Comparison of ENCODE assay signal across 1 cellular context in genomic region chr20:10672579-10673127, GRCh38.
TF ChIP-seq lines count a peak whose summit lies in the region.

No MANE protein-coding gene starts in this region.

TF ChIP-seq in HepG2, 621 proteins besides CTCF, POLR2A, EP300 and RAD21 (continued from another document):
- TF ChIP-seq ZNF687 (CRISPR knock-in tag; IDR thresholded peaks at IDR 0.05) (peak; percentile 88), ZFAT (CRISPR knock-in tag; conservative IDR thresholded peaks at IDR 0.05) (0 out of 2 replicates have a peak, but pooled peaks have one; percentile 49), KDM3A (CRISPR knock-in tag; IDR thresholded peaks at IDR 0.05; ENCODE audit: low read depth) (peak; percentile 17; the same call in 1 of the 2 replicates), TBX2 (CRISPR knock-in tag; IDR thresholded peaks at IDR 0.05; ENCODE audit: borderline replicate concordance) (peak; percentile 11; the same call in 1 of the 2 replicates), HMGA1 (CRISPR knock-in tag; conservative IDR thresholded peaks at IDR 0.05) (no peak), NPAS2 (CRISPR knock-in tag; IDR thresholded peaks at IDR 0.05; ENCODE audit: borderline replicate concordance) (no peak), ZNF44 (CRISPR knock-in tag; IDR thresholded peaks at IDR 0.05) (no peak; the same call in 1 of the 2 replicates), EED (CRISPR knock-in tag; IDR thresholded peaks at IDR 0.05) (no peak), ARID5B (CRISPR knock-in tag; IDR thresholded peaks at IDR 0.05) (peak; percentile 43), AHR (CRISPR knock-in tag; IDR thresholded peaks at IDR 0.05) (no peak; the same call in 1 of the 2 replicates), ZFYVE20 (CRISPR knock-in tag; IDR thresholded peaks at IDR 0.05; ENCODE audit: borderline replicate concordance, low read depth) (0 out of 2 replicates have a peak, but pooled peaks have one; percentile 56), ZNF737 (CRISPR knock-in tag; IDR thresholded peaks at IDR 0.05; ENCODE audit: borderline replicate concordance) (0 out of 2 replicates have a peak, but pooled peaks have one; percentile 83), KDM6A (CRISPR knock-in tag; IDR thresholded peaks at IDR 0.05; ENCODE audit: low read depth) (no peak), ZNF326 (CRISPR knock-in tag; IDR thresholded peaks at IDR 0.05; ENCODE audit: borderline replicate concordance) (no peak), ZNF784 (CRISPR knock-in tag; IDR thresholded peaks at IDR 0.05; ENCODE audit: borderline replicate concordance) (no peak), ZNF34 (CRISPR knock-in tag; IDR thresholded peaks at IDR 0.05; ENCODE audit: borderline replicate concordance) (no peak), ATF7-NPFF (CRISPR knock-in tag; IDR thresholded peaks at IDR 0.05; ENCODE audit: low read depth) (no peak), ZNF646 (CRISPR knock-in tag; IDR thresholded peaks at IDR 0.05) (peak; percentile 52; the same call in 1 of the 2 replicates), ZHX2 (IDR thresholded peaks at IDR 0.05; ENCODE audit: low read depth) (no peak), ZHX2 (CRISPR knock-in tag; IDR thresholded peaks at IDR 0.05; ENCODE audit: borderline replicate concordance) (peak; percentile 84), ZFP62 (CRISPR knock-in tag; IDR thresholded peaks at IDR 0.05) (no peak), ZNF484 (CRISPR knock-in tag; IDR thresholded peaks at IDR 0.05; ENCODE audit: borderline replicate concordance, low read depth) (no peak), ZNF136 (CRISPR knock-in tag; IDR thresholded peaks at IDR 0.05; ENCODE audit: low read depth) (no peak; the same call in 1 of the 2 replicates), RBM39 (IDR thresholded peaks at IDR 0.05; ENCODE audit: low read depth, low read length, poor library complexity, severe bottlenecking) (peak; percentile 52), ZFY (CRISPR knock-in tag; IDR thresholded peaks at IDR 0.05) (peak; percentile 52), IKZF4 (CRISPR knock-in tag; IDR thresholded peaks at IDR 0.05; ENCODE audit: borderline replicate concordance, low read depth, not compliant biosample characterization) (peak; percentile 71), SALL1 (CRISPR knock-in tag; IDR thresholded peaks at IDR 0.05) (peak; percentile 67; the same call in 1 of the 2 replicates), FOSL1 (CRISPR knock-in tag; IDR thresholded peaks at IDR 0.05; ENCODE audit: borderline replicate concordance) (peak; percentile 15; the same call in 1 of the 2 replicates), FOXK1 (CRISPR knock-in tag; IDR thresholded peaks at IDR 0.05; ENCODE audit: borderline replicate concordance, low read depth) (0 out of 2 replicates have a peak, but pooled peaks have one; percentile 25), BCL6 (CRISPR knock-in tag; IDR thresholded peaks at IDR 0.05) (0 out of 2 replicates have a peak, but pooled peaks have one; percentile 45), ZNF891 (CRISPR knock-in tag; IDR thresholded peaks at IDR 0.05) (no peak; the same call in 1 of the 2 replicates), NFRKB (IDR thresholded peaks at IDR 0.05) (no peak), ZNF720 (CRISPR knock-in tag; IDR thresholded peaks at IDR 0.05) (no peak), ZNF232 (CRISPR knock-in tag; IDR thresholded peaks at IDR 0.05; ENCODE audit: borderline replicate concordance) (0 out of 2 replicates have a peak, but pooled peaks have one; percentile 64), TRIM22 (IDR thresholded peaks at IDR 0.05) (no peak), ZSCAN31 (CRISPR knock-in tag; IDR thresholded peaks at IDR 0.05; ENCODE audit: low read depth) (no peak; the same call in 1 of the 2 replicates), NFKBIZ (CRISPR knock-in tag; IDR thresholded peaks at IDR 0.05) (peak; percentile 33)
